ENCODE assay signal across 17 cellular contexts in the genomic region with DNA sequence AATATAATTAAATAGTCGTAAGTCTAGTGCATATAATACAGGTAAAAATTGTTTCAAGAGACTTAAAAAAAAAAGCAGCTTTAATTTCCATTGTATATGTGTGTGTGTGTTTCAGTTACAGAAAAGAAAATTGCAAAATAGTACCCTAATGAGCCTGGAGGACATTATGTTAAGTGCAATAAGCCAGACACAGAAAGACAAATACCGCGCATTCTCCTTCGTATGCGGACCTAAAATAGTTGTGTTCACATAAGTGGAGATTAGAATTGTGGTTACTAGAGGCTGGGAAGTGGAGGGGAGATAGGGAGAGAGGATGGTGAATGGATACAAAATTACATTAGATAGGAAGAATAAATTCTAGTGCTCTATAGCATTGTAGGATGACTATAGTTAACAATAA. TPM values are rescaled to one million over a fixed set of nuclear protein-coding genes. Genes with fewer than 3 reads are reported as not detected.
DNase-seq lines count a peak whose midpoint lies in the region; ATAC-seq, FAIRE-seq and TF ChIP-seq lines count a peak whose summit lies in the region.
"Had no signal": no experiment of that assay in that cellular context is flagged by ENCODE, and none has a peak within 500 bp of the region (broad histone marks: within the 10 kb centered on the region; RNA-seq: fewer than 3 reads in every experiment).

No MANE protein-coding gene starts in this region.

- CTCF ChIA-PET in GM12878 (lab: Yijun Ruan, JAX) = interaction anchor here (0.6 to 4.7 kb wide), 6 partner anchors 12 to 280 kb away, joined by 3 to 27 read pairs (median 4); no protein-coding TSS in a partner anchor

- H3K27ac Mint-ChIP-seq in neural crest cell (ENCODE audit: unreplicated experiment) = no peak overlapping the region

- TF ChIP-seq POLR2A in GM12878 (IDR thresholded peaks at IDR 0.05; ENCODE audit: low read depth, low read length) = no peak

- no peaks in the 10 kb centered on the region for H3K9me3 Mint-ChIP-seq in activated T-cell treated with anti-CD3 and anti-CD28 coated beads, Interleukin-2, amount 50 U/mL, for 4 hours
- no peaks in the 10 kb centered on the region for H3K9me3 Mint-ChIP-seq in neural crest cell

- no peak overlapping the region for H3K27ac ChIP-seq in Karpas-422 (ENCODE audit: low read length)
- no peak overlapping the region for H3K27ac ChIP-seq in GM12878 (ENCODE audit: control insufficient read depth, insufficient read depth)
- H3K27ac ChIP-seq in effector memory CD4-positive, alpha-beta T cell (ENCODE audit: insufficient read depth, low read length, poor library complexity, severe bottlenecking) = no peak overlapping the region
- H3K27ac ChIP-seq: RWPE1, SJCRH30 had no signal

- WGBS in GM12878 (ENCODE audit: insufficient coverage, insufficient replicate concordance, low lambda C conversion rate, missing lambda C conversion rate) = 88% methylated on average over 5 of the region's 5 CpGs

- DNase-seq in activated T-cell treated with anti-CD3 and anti-CD28 coated beads, Interleukin-2, amount 50 U/mL, for 4 hours = no peak
- DNase-seq in activated T-cell treated with anti-CD3 and anti-CD28 coated beads for 4 hours (no peak), Karpas-422 (no peak), GM12878 (ENCODE audit: low read depth, low spot score) (no peak), neural crest cell (ENCODE audit: low read depth, low spot score) (no peak)
- DNase-seq in effector memory CD4-positive, alpha-beta T cell = no peak
- DNase-seq: Calu3, DND-41, GDM1, NCI-H1930, NCI-H510A treated with DMSO at 0.1 percent for 48 hours, SJCRH30 had no signal

- no peak for TF ChIP-seq RAD21 in GM12878 (IDR thresholded peaks at IDR 0.05; ENCODE audit: insufficient read depth, low read depth, low read length)

- no peak for FAIRE-seq in GM12878 (lab: Jason Lieb, UNC)
- FAIRE-seq: A204.1, H1 had no signal

- H3K4me2 ChIP-seq in Karpas-422 (ENCODE audit: low read depth, low read length, poor library complexity, severe bottlenecking) (peak overlapping the region; percentile 11), GM12878 (ENCODE audit: control insufficient read depth, insufficient read depth) (peak overlapping the region; percentile 59)

- H3K79me2 ChIP-seq in Karpas-422 (ENCODE audit: low read length) (peaks cover 70% of the 10 kb centered on the region), GM12878 (ENCODE audit: control insufficient read depth, insufficient read depth, low read length) (peaks cover 65% of the 10 kb centered on the region)

- POLR2A ChIA-PET in GM12878 (lab: Charles Lee) = interaction anchor here (1.0 to 1.7 kb wide), 3 partner anchors 13 to 16 kb away, joined by 3 to 5 read pairs (median 4); a partner anchor contains a TSS

- H3K4me1 ChIP-seq in Karpas-422 (ENCODE audit: low read length) (peaks cover 46% of the 10 kb centered on the region), GM12878 (ENCODE audit: control insufficient read depth, insufficient read depth, low read length) (peaks cover 5% of the 10 kb centered on the region)
- H3K4me1 ChIP-seq in effector memory CD4-positive, alpha-beta T cell (ENCODE audit: control insufficient read depth, insufficient read depth, low read length, poor library complexity, severe bottlenecking) = peaks cover 14% of the 10 kb centered on the region
- H3K4me1 ChIP-seq: SJCRH30 had no signal

- no TSS peak for BruUV-seq in GM12878 (replicated peaks; lab: Mats Ljungman, UMichigan)

- H3K4me3 ChIP-seq in Karpas-422 (ENCODE audit: low read length) = no peak overlapping the region
- H3K4me3 ChIP-seq in GM12878 = peak overlapping the region; percentile 20; the same call in 1 of the 2 replicates
- H3K4me3 ChIP-seq in effector memory CD4-positive, alpha-beta T cell (ENCODE audit: insufficient read depth, low read depth, low read length, poor library complexity, severe bottlenecking) = no peak overlapping the region
- H3K4me3 ChIP-seq: SJCRH30 had no signal

- intact Hi-C loops in GM12878 (cut with micrococcal nuclease; ENCODE audit: unreplicated experiment) = no loop called here

- H2AFZ ChIP-seq in Karpas-422 (ENCODE audit: low read length) (no peak overlapping the region), GM12878 (ENCODE audit: control insufficient read depth, low read depth, low read length) (no peak overlapping the region)

- H3K36me3 Mint-ChIP-seq in activated T-cell treated with anti-CD3 and anti-CD28 coated beads, Interleukin-2, amount 50 U/mL, for 4 hours (ENCODE audit: insufficient read depth) = peaks cover 29% of the 10 kb centered on the region
- H3K36me3 Mint-ChIP-seq in neural crest cell (ENCODE audit: low read depth) = peaks cover 3% of the 10 kb centered on the region

- ATAC-seq in activated T-cell treated with anti-CD3 and anti-CD28 coated beads, Interleukin-2, amount 50 U/mL, for 4 hours = no peak
- ATAC-seq in GM12878 = no peak
- ATAC-seq in HG03095 (IDR thresholded peaks at IDR 0.05; ENCODE audit: unreplicated experiment) = no peak
- no peak for ATAC-seq in GM21786 (IDR thresholded peaks at IDR 0.05; ENCODE audit: unreplicated experiment)

- no peaks in the 10 kb centered on the region for H3K9me2 ChIP-seq in Karpas-422 (replicated peaks; ENCODE audit: insufficient read depth, low read length)

- H3K27me3 Mint-ChIP-seq in activated T-cell treated with anti-CD3 and anti-CD28 coated beads, Interleukin-2, amount 50 U/mL, for 4 hours (ENCODE audit: low read depth) = no peaks in the 10 kb centered on the region
- H3K27me3 Mint-ChIP-seq in neural crest cell (ENCODE audit: low read depth) = no peaks in the 10 kb centered on the region

- TF ChIP-seq CTCF in GM12878 (IDR thresholded peaks at IDR 0.05 in 2 of 3, conservative IDR thresholded peaks at IDR 0.05 in 1 of 3; ENCODE audit: control insufficient read depth in 2 of 3, extremely low read depth in 1 of 3, insufficient read depth in 1 of 3, low read depth in 3 of 3, low read length in 3 of 3) (no peak), neural crest cell (conservative IDR thresholded peaks at IDR 0.05) (no peak)

- SMC1A ChIA-PET in GM12878 (lab: Charles Lee; ENCODE audit: uncharacterized antibody, unreplicated experiment) = interaction anchor here (1.0 to 3.0 kb wide), 4 partner anchors 14 to 280 kb away, joined by 3 to 11 read pairs (median 4); a partner anchor contains a TSS

- in situ Hi-C loops in GM12878 (cut with MboI) = no loop called here

- H3K4me1 Mint-ChIP-seq in activated T-cell treated with anti-CD3 and anti-CD28 coated beads, Interleukin-2, amount 50 U/mL, for 4 hours (ENCODE audit: low read depth) = peaks cover 64% of the 10 kb centered on the region
- peaks cover 35% of the 10 kb centered on the region for H3K4me1 Mint-ChIP-seq in neural crest cell

- H3K27me3 ChIP-seq in Karpas-422 (ENCODE audit: low read length) = no peaks in the 10 kb centered on the region
- no peaks in the 10 kb centered on the region for H3K27me3 ChIP-seq in GM12878 (replicated peaks in 1 of 2; ENCODE audit: control insufficient read depth in 2 of 2, insufficient read depth in 2 of 2, low read length in 1 of 2)
- H3K27me3 ChIP-seq in effector memory CD4-positive, alpha-beta T cell (replicated peaks; ENCODE audit: control insufficient read depth, insufficient read depth, low read length, poor library complexity, severe bottlenecking) = no peaks in the 10 kb centered on the region
- H3K27me3 ChIP-seq: SJCRH30 had no signal

- H3K9ac ChIP-seq in Karpas-422 (ENCODE audit: low read length) = no peak overlapping the region
- H3K9ac ChIP-seq in GM12878 (ENCODE audit: control insufficient read depth, insufficient read depth, low read length) = no peak overlapping the region

- H3K9me3 ChIP-seq in Karpas-422 (ENCODE audit: low read length) (no peaks in the 10 kb centered on the region), GM12878 (replicated peaks; ENCODE audit: control insufficient read depth, insufficient read depth, low read length) (no peaks in the 10 kb centered on the region)
- H3K9me3 ChIP-seq in effector memory CD4-positive, alpha-beta T cell (ENCODE audit: control insufficient read depth, low read length) = no peaks in the 10 kb centered on the region
- H3K9me3 ChIP-seq: SJCRH30 had no signal

- H3K4me3 Mint-ChIP-seq in activated T-cell treated with anti-CD3 and anti-CD28 coated beads, Interleukin-2, amount 50 U/mL, for 4 hours = peak overlapping the region; percentile 5
- H3K4me3 Mint-ChIP-seq in neural crest cell = peak overlapping the region; percentile 58

- H3K36me3 ChIP-seq in Karpas-422 (ENCODE audit: insufficient read depth, low read length) = peaks cover 3% of the 10 kb centered on the region; the same call in 1 of the 2 replicates
- H3K36me3 ChIP-seq in GM12878 (ENCODE audit: control insufficient read depth in 2 of 2, insufficient read depth in 2 of 2, low read length in 1 of 2) = peaks cover 0 to 7% of the 10 kb centered on the region in 2 experiments; a peak in 2 of 4 replicates
- H3K36me3 ChIP-seq in effector memory CD4-positive, alpha-beta T cell (ENCODE audit: control insufficient read depth, insufficient read depth, low read length) = no peaks in the 10 kb centered on the region

- TF ChIP-seq EP300 in GM12878 (IDR thresholded peaks at IDR 0.05; ENCODE audit: borderline replicate concordance in 1 of 2, control insufficient read depth in 1 of 2, low read depth in 2 of 2, low read length in 2 of 2) = no peak

- RAD21 ChIA-PET in GM12878 (lab: Charles Lee; ENCODE audit: unreplicated experiment) = interaction anchor here (0.7 to 2.4 kb wide), 3 partner anchors 9 to 280 kb away, joined by 3 to 14 read pairs (median 7); no protein-coding TSS in a partner anchor

- H4K20me1 ChIP-seq in Karpas-422 (ENCODE audit: insufficient read depth, low read depth, low read length) (no peaks in the 10 kb centered on the region; the same call in 1 of the 2 replicates), GM12878 (ENCODE audit: control insufficient read depth, insufficient read depth) (no peaks in the 10 kb centered on the region)

RNA-seq across cellular contexts. Expression of a gene that starts 3.6 kb away (rescaled TPM):
- 10 to 100 TPM; 22.2 to 24.0 (median 23.3) TPM for total RNA-seq in activated T-cell treated with anti-CD3 and anti-CD28 coated beads, Interleukin-2, amount 50 U/mL, for 4 hours
- total RNA-seq in Karpas-422 (2014; rRNA removed; shearing (Covaris generic); ENCODE audit: low replicate concordance) = 10.9 and 13.7 TPM in 2 replicates
- 34.4 and 36.8 TPM in 2 replicates for total RNA-seq in GM12878 (2013; cell fraction: nucleolus; rRNA removed)
- total RNA-seq in GM12878 (2014; rRNA removed) = 21.8 and 22.7 TPM in 2 replicates
- 25.2 and 27.5 TPM in 2 replicates for total RNA-seq in GM12878 (2014; rRNA removed; fragmentation: Illumina TruSeq; extraction: Trizol)
- total RNA-seq in GM12878 (2021) = 19.2 and 24.1 TPM in 2 replicates
- 10.7 TPM for polyA plus RNA-seq in GM12878 (2011; ENCODE audit: low read depth)
- polyA plus RNA-seq in GM12878 (2011; rRNA removed) = 11.2 and 15.4 TPM in 2 replicates
- 8.8 and 9.4 TPM in 2 replicates for polyA plus RNA-seq in GM12878 (2011; cell fraction: cytosol; rRNA removed)
- 9.4 and 11.4 TPM in 2 replicates for polyA plus RNA-seq in GM12878 (2011; cell fraction: nucleus; rRNA removed)
- 14.4 and 14.7 TPM in 2 replicates for polyA plus RNA-seq in GM12878 (2012)
- polyA plus RNA-seq in GM12878 (2014; fragmentation: Illumina TruSeq; extraction: Trizol) = 24.7 and 25.7 TPM in 2 replicates
- 10 to 100 TPM; 10.2 to 16.7 TPM for polyA plus RNA-seq in GM12878 (2014; fragmentation: Nextera tagmentation; extraction: Ambion mirVana)
- 16.5 and 16.7 TPM in 2 replicates for polyA plus RNA-seq in GM12878 (2014; rRNA removed)
- polyA plus RNA-seq in GM12878 (2016; fragmentation: Nextera tagmentation; extraction: Ambion mirVana) = 10 to 100 TPM; 39.0 to 39.8 TPM
- 8.0 and 9.7 TPM in 2 replicates for polyA minus RNA-seq in GM12878 (2011; rRNA and poly(A)+ RNA removed)
- 3.6 and 5.9 TPM in 2 replicates for polyA minus RNA-seq in GM12878 (2011; cell fraction: cytosol; rRNA and poly(A)+ RNA removed)
- 7.3 and 9.2 TPM in 2 replicates for polyA minus RNA-seq in GM12878 (2011; cell fraction: nucleus; rRNA and poly(A)+ RNA removed)
- total RNA-seq in neural crest cell = 30.7 and 31.9 TPM in 2 replicates

RNA-seq across cellular contexts. Expression of a gene that starts 14.7 kb away (rescaled TPM):
- 10 to 100 TPM; 42.6 to 46.5 (median 45.0) TPM for total RNA-seq in activated T-cell treated with anti-CD3 and anti-CD28 coated beads, Interleukin-2, amount 50 U/mL, for 4 hours
- 5.4 and 12.8 TPM in 2 replicates for total RNA-seq in Karpas-422 (2014; rRNA removed; shearing (Covaris generic); ENCODE audit: low replicate concordance)
- total RNA-seq in GM12878 (2013; cell fraction: nucleolus; rRNA removed) = 14.0 and 16.6 TPM in 2 replicates
- total RNA-seq in GM12878 (2014; rRNA removed) (19.9 and 25.5 TPM in 2 replicates), GM12878 (2014; rRNA removed; fragmentation: Illumina TruSeq; extraction: Trizol) (6.0 and 6.5 TPM in 2 replicates), GM12878 (2021) (40.5 and 44.8 TPM in 2 replicates), neural crest cell (30.6 and 31.7 TPM in 2 replicates)
- 2.6 TPM for polyA plus RNA-seq in GM12878 (2011; ENCODE audit: low read depth)
- polyA plus RNA-seq in GM12878 (2011; rRNA removed) (8.4 and 11.6 TPM in 2 replicates), GM12878 (2014; fragmentation: Illumina TruSeq; extraction: Trizol) (4.8 and 6.6 TPM in 2 replicates), GM12878 (2014; fragmentation: Nextera tagmentation; extraction: Ambion mirVana) (1 to 10 TPM; 2.5 to 5.7 TPM), GM12878 (2014; rRNA removed) (26.7 and 31.5 TPM in 2 replicates), GM12878 (2016; fragmentation: Nextera tagmentation; extraction: Ambion mirVana) (10 to 100 TPM in 1 of 2 experiments, 1 to 10 TPM in 1; 5.4 to 12.5 TPM)
- polyA plus RNA-seq in GM12878 (2011; cell fraction: cytosol; rRNA removed) = 13.2 and 24.3 TPM in 2 replicates
- polyA plus RNA-seq in GM12878 (2011; cell fraction: nucleus; rRNA removed) = 13.6 and 19.0 TPM in 2 replicates
- 8.4 and 9.0 TPM in 2 replicates for polyA plus RNA-seq in GM12878 (2012)
- polyA minus RNA-seq in GM12878 (2011; rRNA and poly(A)+ RNA removed) = 4.8 and 6.6 TPM in 2 replicates
- 12.8 and 13.8 TPM in 2 replicates for polyA minus RNA-seq in GM12878 (2011; cell fraction: cytosol; rRNA and poly(A)+ RNA removed)
- 16.1 and 29.3 TPM in 2 replicates for polyA minus RNA-seq in GM12878 (2011; cell fraction: nucleus; rRNA and poly(A)+ RNA removed)
